ENCODE assay signal across 23 cellular contexts in genomic region chr9:15310448-15310847, GRCh38. TPM values are rescaled to one million over a fixed set of nuclear protein-coding genes. Genes with fewer than 3 reads are reported as not detected.
DNase-seq lines count a peak whose midpoint lies in the region; ATAC-seq and TF ChIP-seq lines count a peak whose summit lies in the region.
"Had no signal": no experiment of that assay in that cellular context is flagged by ENCODE, and none has a peak within 500 bp of the region (broad histone marks: within the 10 kb centered on the region; RNA-seq: fewer than 3 reads in every experiment).

No MANE protein-coding gene starts in this region.

- peaks cover 8% of the 10 kb centered on the region for H3K36me3 Mint-ChIP-seq in activated CD4-positive, alpha-beta T cell treated with anti-CD3 and anti-CD28 coated beads for 36 hours (ENCODE audit: low read depth)
- H3K36me3 Mint-ChIP-seq in CD8-positive, alpha-beta memory T cell = peaks cover 0 to 15% (median 5%) of the 10 kb centered on the region in 3 donors
- H3K36me3 Mint-ChIP-seq in activated CD8-positive, alpha-beta T cell treated with anti-CD3 and anti-CD28 coated beads, Interleukin-2, amount 10 ng/mL, durations not matched to agents 7 days and 5 days (ENCODE audit: low read depth) = peaks cover 5% of the 10 kb centered on the region
- H3K36me3 Mint-ChIP-seq in naive thymus-derived CD4-positive, alpha-beta T cell = peaks cover 0 to 16% (median 0%) of the 10 kb centered on the region in 5 donors
- H3K36me3 Mint-ChIP-seq in endodermal cell (ENCODE audit: low read depth) = peaks cover 5% of the 10 kb centered on the region

- peak overlapping the region; percentile 20 for H3K4me3 Mint-ChIP-seq in activated CD4-positive, alpha-beta T cell treated with anti-CD3 and anti-CD28 coated beads for 36 hours
- H3K4me3 Mint-ChIP-seq in CD8-positive, alpha-beta memory T cell = peak overlapping the region; percentile 12 to 70 (median 51)
- peak overlapping the region; percentile 44 for H3K4me3 Mint-ChIP-seq in activated CD8-positive, alpha-beta T cell treated with anti-CD3 and anti-CD28 coated beads, Interleukin-2, amount 10 ng/mL, durations not matched to agents 7 days and 5 days
- H3K4me3 Mint-ChIP-seq in naive thymus-derived CD4-positive, alpha-beta T cell = peak overlapping the region; percentile 11 to 80 (median 64)
- H3K4me3 Mint-ChIP-seq in endodermal cell = no peak overlapping the region

- H3K27me3 ChIP-seq in CD8-positive, alpha-beta memory T cell (ENCODE audit: insufficient read depth, low read length, poor library complexity, severe bottlenecking) = no peaks in the 10 kb centered on the region
- H3K27me3 ChIP-seq in naive thymus-derived CD4-positive, alpha-beta T cell (ENCODE audit: control insufficient read depth in 2 of 2, insufficient read depth in 2 of 2, low read length in 2 of 2) = no peaks in the 10 kb centered on the region
- no peaks in the 10 kb centered on the region for H3K27me3 ChIP-seq in endodermal cell (ENCODE audit: control insufficient read depth, insufficient read depth, low read length, poor library complexity, severe bottlenecking)
- H3K27me3 ChIP-seq: spleen had no signal

- intact Hi-C loops in activated CD4-positive, alpha-beta T cell treated with anti-CD3 and anti-CD28 coated beads for 36 hours (cut with DNase I, micrococcal nuclease) = loop anchor here (1.0 to 5.0 kb wide), 3 partner anchors 11 to 98 kb away; no protein-coding TSS in a partner anchor
- intact Hi-C loops in naive thymus-derived CD4-positive, alpha-beta T cell (cut with micrococcal nuclease) = loop anchor here (1.0 to 2.0 kb wide), 7 partner anchors 13 to 113 kb away; partner anchors contain the start of gene SNAPC3 (in 1 of the 2)

- CTCF ChIA-PET in activated CD4-positive, alpha-beta T cell treated with anti-CD3 and anti-CD28 coated beads for 36 hours (lab: Charles Lee) = interaction anchor here (0.7 to 3.1 kb wide), 10 partner anchors 9 to 429 kb away, joined by 3 to 13 read pairs (median 5); no protein-coding TSS in a partner anchor
- CTCF ChIA-PET in CD8-positive, alpha-beta memory T cell (lab: Charles Lee) = interaction anchor here (0.9 to 3.6 kb wide), 12 partner anchors 11 to 100 kb away, joined by 3 to 16 read pairs (median 4); no protein-coding TSS in a partner anchor
- CTCF ChIA-PET in activated CD8-positive, alpha-beta T cell treated with anti-CD3 and anti-CD28 coated beads, Interleukin-2, amount 10 ng/mL, durations not matched to agents 7 days and 5 days (lab: Charles Lee) = interaction anchor here (0.7 to 6.4 kb wide), 13 partner anchors 11 to 223 kb away, joined by 3 to 43 read pairs (median 4); no protein-coding TSS in a partner anchor
- CTCF ChIA-PET in naive thymus-derived CD4-positive, alpha-beta T cell (lab: Charles Lee) = interaction anchor here (0.6 to 3.3 kb wide), 11 partner anchors 9 to 100 kb away, joined by 3 to 36 read pairs (median 8); no protein-coding TSS in a partner anchor

- POLR2A ChIA-PET in activated CD4-positive, alpha-beta T cell treated with anti-CD3 and anti-CD28 coated beads for 36 hours (lab: Charles Lee) = interaction anchor here (0.5 to 1.4 kb wide), 5 partner anchors 9 to 209 kb away, joined by 3 to 7 read pairs (median 4); no protein-coding TSS in a partner anchor
- POLR2A ChIA-PET in CD8-positive, alpha-beta memory T cell (lab: Charles Lee) = interaction anchor here (0.6 to 2.5 kb wide), 7 partner anchors 9 to 243 kb away, joined by 3 to 22 read pairs (median 5); partner anchors contain the start of genes CCDC171 and PSIP1
- POLR2A ChIA-PET in activated CD8-positive, alpha-beta T cell treated with anti-CD3 and anti-CD28 coated beads, Interleukin-2, amount 10 ng/mL, durations not matched to agents 7 days and 5 days (lab: Charles Lee) = interaction anchor here (0.7 to 1.8 kb wide), 5 partner anchors 11 to 117 kb away, joined by 3 to 20 read pairs (median 5); partner anchors contain the start of gene SNAPC3
- POLR2A ChIA-PET in naive thymus-derived CD4-positive, alpha-beta T cell (lab: Charles Lee) = interaction anchor here (0.6 to 9.3 kb wide), 10 partner anchors 9 to 201 kb away, joined by 3 to 176 read pairs (median 4); partner anchors contain the start of gene PSIP1

- peak overlapping the region; percentile 76 for H3K27ac Mint-ChIP-seq in activated CD4-positive, alpha-beta T cell treated with anti-CD3 and anti-CD28 coated beads for 36 hours
- H3K27ac Mint-ChIP-seq in CD8-positive, alpha-beta memory T cell = peak overlapping the region; percentile 38 to 95 (median 87)
- H3K27ac Mint-ChIP-seq in activated CD8-positive, alpha-beta T cell treated with anti-CD3 and anti-CD28 coated beads, Interleukin-2, amount 10 ng/mL, durations not matched to agents 7 days and 5 days = peak overlapping the region; percentile 84
- H3K27ac Mint-ChIP-seq in naive thymus-derived CD4-positive, alpha-beta T cell = peak overlapping the region; percentile 81 to 94 (median 90)
- no peak overlapping the region for H3K27ac Mint-ChIP-seq in endodermal cell

- DNase-seq in activated CD4-positive, alpha-beta T cell treated with anti-CD3 and anti-CD28 coated beads for 36 hours = peak; percentile 40
- DNase-seq in activated CD4-positive, alpha-beta T cell treated with anti-CD3 and anti-CD28 coated beads for 4 hours = no peak
- DNase-seq in CD8-positive, alpha-beta memory T cell = peak in 2 of 5 donors; percentile 30 to 50
- peak; percentile 68 for DNase-seq in activated CD8-positive, alpha-beta T cell treated with anti-CD3 and anti-CD28 coated beads, Interleukin-2, amount 10 ng/mL, durations not matched to agents 7 days and 5 days
- DNase-seq in naive thymus-derived CD4-positive, alpha-beta T cell = peak in 8 of 9 donors; percentile 29 to 74 (median 60)
- DNase-seq in NCI-H1694 treated with DMSO at 0.1 percent for 48 hours (lab: John Stamatoyannopoulos, UW) = no peak
- no peak for DNase-seq in endodermal cell
- DNase-seq in GM13977 (ENCODE audit: low spot score) = no peak
- DNase-seq: 8988T; activated CD4-positive, alpha-beta T cell treated with anti-CD3 and anti-CD28 coated beads for 1 hour; aorta; hippocampal formation; lower lobe of right lung; NCI-H1092; NCI-H2081 treated with DMSO at 0.1 percent for 48 hours; NCI-H446 treated with DMSO at 0.1 percent for 48 hours; nucleus accumbens; retina; spleen; T1000 had no signal

- in situ Hi-C loops in GM13977 (cut with MboI; ENCODE audit: low pct_unique_long_range_greater_than_20kb, low sequenced_read_pairs, unreplicated experiment) = no loop called here

- H3K9me3 Mint-ChIP-seq in activated CD4-positive, alpha-beta T cell treated with anti-CD3 and anti-CD28 coated beads for 36 hours (ENCODE audit: low read depth) = peaks cover 9% of the 10 kb centered on the region
- no peaks in the 10 kb centered on the region for H3K9me3 Mint-ChIP-seq in CD8-positive, alpha-beta memory T cell
- H3K9me3 Mint-ChIP-seq in activated CD8-positive, alpha-beta T cell treated with anti-CD3 and anti-CD28 coated beads, Interleukin-2, amount 10 ng/mL, durations not matched to agents 7 days and 5 days (ENCODE audit: insufficient read depth) = no peaks in the 10 kb centered on the region
- H3K9me3 Mint-ChIP-seq in naive thymus-derived CD4-positive, alpha-beta T cell = peaks cover 0 to 9% (median 2%) of the 10 kb centered on the region in 11 donors
- H3K9me3 Mint-ChIP-seq in endodermal cell = peaks cover 11% of the 10 kb centered on the region

- H3K9me3 ChIP-seq in CD8-positive, alpha-beta memory T cell (ENCODE audit: low read length) = no peaks in the 10 kb centered on the region
- no peaks in the 10 kb centered on the region for H3K9me3 ChIP-seq in naive thymus-derived CD4-positive, alpha-beta T cell (ENCODE audit: control insufficient read depth in 2 of 3, low read length in 3 of 3)
- no peaks in the 10 kb centered on the region for H3K9me3 ChIP-seq in endodermal cell (ENCODE audit: control insufficient read depth, low read length)
- H3K9me3 ChIP-seq: lower lobe of right lung, spleen had no signal

- peaks cover 35% of the 10 kb centered on the region for H3K4me1 ChIP-seq in CD8-positive, alpha-beta memory T cell (ENCODE audit: insufficient read depth, low read length)
- H3K4me1 ChIP-seq in naive thymus-derived CD4-positive, alpha-beta T cell (ENCODE audit: control insufficient read depth in 2 of 2, insufficient read depth in 2 of 2, low read length in 2 of 2) = peaks cover 16 to 30% of the 10 kb centered on the region in 2 donors
- no peaks in the 10 kb centered on the region for H3K4me1 ChIP-seq in endodermal cell (ENCODE audit: control insufficient read depth, insufficient read depth, low read length)

- peak; percentile 74 for ATAC-seq in activated CD4-positive, alpha-beta T cell treated with anti-CD3 and anti-CD28 coated beads for 36 hours
- peak; percentile 50 for ATAC-seq in activated CD8-positive, alpha-beta T cell treated with anti-CD3 and anti-CD28 coated beads, Interleukin-2, amount 10 ng/mL, durations not matched to agents 7 days and 5 days
- peak; percentile 57 for ATAC-seq in naive thymus-derived CD4-positive, alpha-beta T cell
- ATAC-seq: esophagus mucosa, HCT116, lower lobe of right lung had no signal

- H3K27ac ChIP-seq in CD8-positive, alpha-beta memory T cell (ENCODE audit: low read depth, low read length) = no peak overlapping the region
- peak overlapping the region; percentile 59 for H3K27ac ChIP-seq in naive thymus-derived CD4-positive, alpha-beta T cell (ENCODE audit: low read depth, low read length)
- no peak overlapping the region for H3K27ac ChIP-seq in endodermal cell (ENCODE audit: low read depth, low read length)
- H3K27ac ChIP-seq: lower lobe of right lung, SK-N-MC had no signal

- H3K27me3 Mint-ChIP-seq in activated CD4-positive, alpha-beta T cell treated with anti-CD3 and anti-CD28 coated beads for 36 hours = no peaks in the 10 kb centered on the region
- no peaks in the 10 kb centered on the region for H3K27me3 Mint-ChIP-seq in CD8-positive, alpha-beta memory T cell
- no peaks in the 10 kb centered on the region for H3K27me3 Mint-ChIP-seq in activated CD8-positive, alpha-beta T cell treated with anti-CD3 and anti-CD28 coated beads, Interleukin-2, amount 10 ng/mL, durations not matched to agents 7 days and 5 days (ENCODE audit: low read depth)
- no peaks in the 10 kb centered on the region for H3K27me3 Mint-ChIP-seq in naive thymus-derived CD4-positive, alpha-beta T cell
- no peaks in the 10 kb centered on the region for H3K27me3 Mint-ChIP-seq in endodermal cell (ENCODE audit: insufficient read depth)

- no peaks in the 10 kb centered on the region for H3K36me3 ChIP-seq in CD8-positive, alpha-beta memory T cell (ENCODE audit: insufficient read depth, low read length)
- H3K36me3 ChIP-seq in naive thymus-derived CD4-positive, alpha-beta T cell (ENCODE audit: control insufficient read depth in 2 of 3, insufficient read depth in 3 of 3, low read length in 3 of 3) = peaks cover 0 to 8% (median 0%) of the 10 kb centered on the region in 3 experiments
- no peaks in the 10 kb centered on the region for H3K36me3 ChIP-seq in endodermal cell (ENCODE audit: control insufficient read depth, insufficient read depth, low read length)
- H3K36me3 ChIP-seq: lower lobe of right lung, spleen had no signal

- no peak overlapping the region for H3K4me3 ChIP-seq in CD8-positive, alpha-beta memory T cell (ENCODE audit: low read length)
- H3K4me3 ChIP-seq in naive thymus-derived CD4-positive, alpha-beta T cell (ENCODE audit: low read length) = no peak overlapping the region
- no peak overlapping the region for H3K4me3 ChIP-seq in endodermal cell (ENCODE audit: low read length)
- H3K4me3 ChIP-seq: lower lobe of right lung, SK-N-MC, spleen had no signal

- no peak overlapping the region for H3K9ac ChIP-seq in endodermal cell (ENCODE audit: extremely low read depth, low read length, poor library complexity, severe bottlenecking)

- WGBS in endodermal cell (ENCODE audit: insufficient coverage in 1 of 2, insufficient read length in 1 of 2), 2 experiments = 57 to 80% methylated on average over 1 to 4 of the region's 4 CpGs

- no peak for TF ChIP-seq CTCF in endodermal cell (conservative IDR thresholded peaks at IDR 0.05)
- TF ChIP-seq CTCF in GM13977 (IDR thresholded peaks at IDR 0.05; ENCODE audit: extremely low read depth, insufficient read depth, missing control alignments) = no peak

- H3K4me1 Mint-ChIP-seq in activated CD4-positive, alpha-beta T cell treated with anti-CD3 and anti-CD28 coated beads for 36 hours = peaks cover 46% of the 10 kb centered on the region
- peaks cover 29 to 47% (median 37%) of the 10 kb centered on the region in 3 donors for H3K4me1 Mint-ChIP-seq in CD8-positive, alpha-beta memory T cell
- H3K4me1 Mint-ChIP-seq in activated CD8-positive, alpha-beta T cell treated with anti-CD3 and anti-CD28 coated beads, Interleukin-2, amount 10 ng/mL, durations not matched to agents 7 days and 5 days (ENCODE audit: low read depth) = peaks cover 37% of the 10 kb centered on the region
- peaks cover 27 to 60% (median 50%) of the 10 kb centered on the region in 7 donors for H3K4me1 Mint-ChIP-seq in naive thymus-derived CD4-positive, alpha-beta T cell
- peaks cover 11% of the 10 kb centered on the region for H3K4me1 Mint-ChIP-seq in endodermal cell

RNA-seq across cellular contexts. Expression of gene TTC39B, which starts 3.4 kb away (rescaled TPM):
- total RNA-seq in activated CD4-positive, alpha-beta T cell treated with anti-CD3 and anti-CD28 coated beads for 36 hours = 10 to 100 TPM; 26.4 to 34.4 TPM
- 10 to 100 TPM; 11.3 to 12.1 TPM for total RNA-seq in CD8-positive, alpha-beta memory T cell
- 6.9 TPM for polyA plus RNA-seq in CD8-positive, alpha-beta memory T cell
- 10 to 100 TPM; 17.8 to 20.3 TPM for total RNA-seq in activated CD8-positive, alpha-beta T cell treated with anti-CD3 and anti-CD28 coated beads, Interleukin-2, amount 10 ng/mL, durations not matched to agents 7 days and 5 days
- 10 to 100 TPM; 29.1 to 49.3 (median 42.8) TPM for total RNA-seq in naive thymus-derived CD4-positive, alpha-beta T cell
- polyA plus RNA-seq in naive thymus-derived CD4-positive, alpha-beta T cell = 10 to 100 TPM; 10.0 to 14.9 TPM
- 10 to 100 TPM; 53.5 to 69.5 TPM for total RNA-seq in endodermal cell
- 6.8 TPM for polyA plus RNA-seq in endodermal cell (2013, experiment 1 of 2)
- 5.8 TPM for polyA plus RNA-seq in endodermal cell (2013, experiment 2 of 2)

Comparison
In these comparisons a context has a peak if more than half of its experiments do, and no peak if none do; other contexts are left out.
1. DNase-seq: peak in activated CD4-positive, alpha-beta T cell treated with anti-CD3 and anti-CD28 coated beads for 36 hours (single experiment), activated CD8-positive, alpha-beta T cell treated with anti-CD3 and anti-CD28 coated beads, Interleukin-2, amount 10 ng/mL, durations not matched to agents 7 days and 5 days (single experiment) and naive thymus-derived CD4-positive, alpha-beta T cell (8 of 9); none in activated CD4-positive, alpha-beta T cell treated with anti-CD3 and anti-CD28 coated beads for 4 hours (0 of 2), NCI-H1694 treated with DMSO at 0.1 percent for 48 hours (single experiment), endodermal cell (single experiment) and GM13977 (single experiment).
2. Peak in every context shown above with its lines, with median percentiles within 50 percentile points of each other: ATAC-seq.